Comparison of ENCODE assay signal across 20 cellular contexts in the genomic region with DNA sequence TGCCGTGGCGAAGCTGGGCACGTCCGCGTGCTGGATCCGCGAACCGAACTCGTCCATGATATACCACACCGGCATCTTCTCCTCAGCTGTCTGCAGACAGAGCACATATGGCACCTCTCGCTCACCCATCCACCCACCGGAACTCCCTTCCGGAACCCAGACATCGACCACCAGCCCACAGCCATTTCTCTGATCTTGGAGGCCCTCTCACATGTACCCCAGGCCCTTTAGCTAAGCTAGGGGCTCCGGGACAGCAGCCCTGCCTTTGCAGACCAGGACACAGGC. TPM values are rescaled to one million over a fixed set of nuclear protein-coding genes. Genes with fewer than 3 reads are reported as not detected.
DNase-seq lines count a peak whose midpoint lies in the region; ATAC-seq, FAIRE-seq and TF ChIP-seq lines count a peak whose summit lies in the region.
"Had no signal": no experiment of that assay in that cellular context is flagged by ENCODE, and none has a peak within 500 bp of the region (broad histone marks: within the 10 kb centered on the region; RNA-seq: fewer than 3 reads in every experiment).

No MANE protein-coding gene starts in this region.

- peak; percentile 51 for DNase-seq in Right ventricle myocardium inferior (ENCODE audit: missing footprints)
- no peak for DNase-seq in left cardiac atrium
- DNase-seq in K562 (ENCODE audit: extremely low read depth in 1 of 4, low spot score in 3 of 4), result no peak
- no peak for DNase-seq in neural crest cell (ENCODE audit: low read depth, low spot score)
- DNase-seq in Karpas-422, result no peak
- DNase-seq in NCI-H748 treated with DMSO at 0.1 percent for 48 hours (lab: John Stamatoyannopoulos, UW), result no peak
- DNase-seq: Caco-2; CD4-positive, CD25-positive, alpha-beta regulatory T cell; CD8-positive, alpha-beta T cell; DMS153; DND-41; GM23248; H7; HCEC 1CT had no signal

- H3K27ac ChIP-seq in K562 (ENCODE audit: extremely low read depth, low read depth, low read length) (no peak overlapping the region), Karpas-422 (ENCODE audit: low read length) (no peak overlapping the region)
- H3K27ac ChIP-seq: BLaER1, C4-2B, GM23248 had no signal

- H3K9ac ChIP-seq in K562 (ENCODE audit: insufficient read depth in 1 of 2, low read depth in 2 of 2, low read length in 2 of 2), result no peak overlapping the region
- H3K9ac ChIP-seq in Karpas-422 (ENCODE audit: low read length), result no peak overlapping the region
- H3K9ac ChIP-seq: BLaER1, GM23248 had no signal

- peaks cover 23 to 41% of the 10 kb centered on the region in 2 experiments; a peak in 4 of 5 replicates for H3K4me1 ChIP-seq in K562 (replicated peaks in 1 of 2; ENCODE audit: control insufficient read depth in 2 of 2, insufficient read depth in 2 of 2, low read length in 2 of 2)
- no peaks in the 10 kb centered on the region for H3K4me1 ChIP-seq in Karpas-422 (ENCODE audit: low read length)

- CTCF ChIA-PET in K562 (lab: Yijun Ruan, JAX; ENCODE audit: low intra/inter-chr PET ratio), result no interaction called here

- H2AFZ ChIP-seq in K562 (ENCODE audit: low read depth, low read length) (no peak overlapping the region), Karpas-422 (ENCODE audit: low read length) (no peak overlapping the region)
- H2AFZ ChIP-seq: GM23248 had no signal

- no peak for TF ChIP-seq EP300 in K562 (IDR thresholded peaks at IDR 0.05; ENCODE audit: low read length)

- TF ChIP-seq CTCF in K562 (IDR thresholded peaks at IDR 0.05 in 2 of 3, conservative IDR thresholded peaks at IDR 0.05 in 1 of 3; ENCODE audit: insufficient read depth in 2 of 3, low read depth in 1 of 3, low read length in 3 of 3) (no peak), neural crest cell (conservative IDR thresholded peaks at IDR 0.05) (no peak)

- TF ChIP-seq POLR2A in K562 (conservative IDR thresholded peaks at IDR 0.05), result no peak

- no peaks in the 10 kb centered on the region for H3K27me3 Mint-ChIP-seq in neural crest cell (ENCODE audit: low read depth)
- H3K27me3 Mint-ChIP-seq: B cell; CD4-positive, CD25-positive, alpha-beta regulatory T cell had no signal

- H3K4me3 ChIP-seq in K562 (no peak overlapping the region), Karpas-422 (ENCODE audit: low read length) (no peak overlapping the region)
- H3K4me3 ChIP-seq: BLaER1, GM23248 had no signal

- no peak for TF ChIP-seq RAD21 in K562 (CRISPR knock-in tag; conservative IDR thresholded peaks at IDR 0.05 in 1 of 2, IDR thresholded peaks at IDR 0.05 in 1 of 2)

- H3K4me2 ChIP-seq in K562 (ENCODE audit: insufficient read depth, low read length) (no peak overlapping the region), Karpas-422 (ENCODE audit: low read depth, low read length, poor library complexity, severe bottlenecking) (no peak overlapping the region)
- H3K4me2 ChIP-seq: BLaER1 had no signal

- in situ Hi-C loops in K562 (cut with MboI), result no loop called here

- no peaks in the 10 kb centered on the region for H3K27me3 ChIP-seq in K562 (ENCODE audit: control insufficient read depth in 2 of 2, insufficient read depth in 2 of 2, low read length in 2 of 2)
- no peaks in the 10 kb centered on the region for H3K27me3 ChIP-seq in Karpas-422 (ENCODE audit: low read length)
- H3K27me3 ChIP-seq: BLaER1 had no signal

- H3K27ac Mint-ChIP-seq in neural crest cell (ENCODE audit: unreplicated experiment), result no peak overlapping the region
- H3K27ac Mint-ChIP-seq: B cell; CD8-positive, alpha-beta T cell had no signal

- H3K36me3 ChIP-seq in K562 (ENCODE audit: control insufficient read depth, insufficient read depth, low read length), result peaks cover 71% of the 10 kb centered on the region
- H3K36me3 ChIP-seq in Karpas-422 (ENCODE audit: insufficient read depth, low read length), result peaks cover 34% of the 10 kb centered on the region

- no peaks in the 10 kb centered on the region for H3K9me2 ChIP-seq in Karpas-422 (replicated peaks; ENCODE audit: insufficient read depth, low read length)

- H4K20me1 ChIP-seq in K562 (replicated peaks; ENCODE audit: control insufficient read depth, insufficient read depth, low read length) (no peaks in the 10 kb centered on the region), Karpas-422 (ENCODE audit: insufficient read depth, low read depth, low read length) (no peaks in the 10 kb centered on the region)

- peaks cover 43% of the 10 kb centered on the region for H3K79me2 ChIP-seq in K562 (ENCODE audit: control insufficient read depth, insufficient read depth, low read length)
- peaks cover 29% of the 10 kb centered on the region for H3K79me2 ChIP-seq in Karpas-422 (ENCODE audit: low read length)

- 0 out of 2 replicates have a peak, but pooled peaks cover 2% of the 10 kb centered on the region for H3K9me3 ChIP-seq in K562 (replicated peaks; ENCODE audit: control insufficient read depth, insufficient read depth, low read depth, low read length)
- no peaks in the 10 kb centered on the region for H3K9me3 ChIP-seq in Karpas-422 (ENCODE audit: low read length)
- H3K9me3 ChIP-seq: BLaER1, Caco-2 had no signal

- POLR2A ChIA-PET in K562 (lab: Yijun Ruan, JAX), result interaction anchor here (1.8 kb wide), 1 partner anchor 10 kb away, joined by 7 read pairs; no protein-coding TSS in a partner anchor

- H3K4me1 Mint-ChIP-seq in neural crest cell, result peaks cover 7% of the 10 kb centered on the region

- WGBS in K562 (ENCODE audit: insufficient coverage, low coverage, missing lambda C conversion rate), result 100% methylated on average over 6 of the region's 15 CpGs

- no peaks in the 10 kb centered on the region for H3K9me1 ChIP-seq in K562 (ENCODE audit: control insufficient read depth, insufficient read depth, low read length)

- intact Hi-C loops in Right ventricle myocardium inferior (cut with DNase I) (no loop called here), left cardiac atrium (cut with DNase I) (loop anchor here in 1 of 2 donors (10.0 kb wide), 1 partner anchor 65 kb away; the partner anchor contains the start of gene BIK), K562 (cut with micrococcal nuclease) (no loop called here)

- peaks cover 6% of the 10 kb centered on the region for H3K36me3 Mint-ChIP-seq in neural crest cell (ENCODE audit: low read depth)

- no TSS peak for BruUV-seq in K562 (replicated peaks; lab: Mats Ljungman, UMichigan)

- FAIRE-seq in K562 (lab: Jason Lieb, UNC), result no peak
- FAIRE-seq: G401.6, GM19239, H1 had no signal

- peak overlapping the region; percentile 41 for H3K4me3 Mint-ChIP-seq in neural crest cell
- H3K4me3 Mint-ChIP-seq: B cell; CD8-positive, alpha-beta T cell had no signal

- no peaks in the 10 kb centered on the region for H3K9me3 Mint-ChIP-seq in neural crest cell
- H3K9me3 Mint-ChIP-seq: CD8-positive, alpha-beta T cell had no signal

- ATAC-seq in Right ventricle myocardium inferior (no peak), left cardiac atrium (no peak), K562 (no peak)
- ATAC-seq: CD8-positive, alpha-beta T cell had no signal

RNA-seq across cellular contexts. Expression of gene TTLL12, which starts 7.1 kb away (rescaled TPM):
- total RNA-seq in Right ventricle myocardium inferior (13.2 TPM), left cardiac atrium (10 to 100 TPM in 1 of 2 donors, 1 to 10 TPM in 1; 9.3 to 10.3 TPM), K562 (2014; rRNA removed) (110 and 158 TPM in 2 replicates), K562 (2014; rRNA removed; fragmentation: Illumina TruSeq; extraction: Trizol) (15.6 and 19.4 TPM in 2 replicates), K562 (2015; rRNA removed; fragmentation: Illumina TruSeq; extraction: Trizol) (43.0 and 46.7 TPM in 2 replicates), K562 (2021) (125 and 128 TPM in 2 replicates), neural crest cell (72.4 and 73.8 TPM in 2 replicates)
- total RNA-seq in K562 (2011; cell fraction: chromatin; rRNA removed; ENCODE audit: low replicate concordance), result 25.0 and 72.9 TPM in 2 replicates
- 53.6 and 60.0 TPM in 2 replicates for total RNA-seq in K562 (2011; cell fraction: nucleolus; rRNA removed)
- total RNA-seq in K562 (2011; cell fraction: nucleoplasm; rRNA removed), result 38.6 and 40.0 TPM in 2 replicates
- polyA plus RNA-seq in K562 (2011; rRNA removed) (34.1 and 51.4 TPM in 2 replicates), K562 (2014; fragmentation: Illumina TruSeq; extraction: Trizol) (70.4 and 136 TPM in 2 replicates), K562 (2014; fragmentation: Nextera tagmentation; extraction: Ambion mirVana) (1 to 10 TPM; 1.3 to 1.6 TPM), K562 (2014; rRNA removed) (75.2 and 82.3 TPM in 2 replicates)
- polyA plus RNA-seq in K562 (2011; cell fraction: cytosol; rRNA removed), result 41.6 and 126 TPM in 2 replicates
- 57.2 and 116 TPM in 2 replicates for polyA plus RNA-seq in K562 (2011; cell fraction: nucleus; rRNA removed)
- polyA plus RNA-seq in K562 (2012), result 74.1 and 75.9 TPM in 2 replicates
- polyA minus RNA-seq in K562 (2011; rRNA and poly(A)+ RNA removed), result 18.4 and 27.6 TPM in 2 replicates
- polyA minus RNA-seq in K562 (2011; cell fraction: cytosol; rRNA and poly(A)+ RNA removed), result 57.8 and 61.9 TPM in 2 replicates
- polyA minus RNA-seq in K562 (2011; cell fraction: nucleus; rRNA and poly(A)+ RNA removed), result 24.0 and 25.8 TPM in 2 replicates
- total RNA-seq in Karpas-422 (2014; rRNA removed; shearing (Covaris generic); ENCODE audit: low replicate concordance), result 31.2 and 53.0 TPM in 2 replicates

RNA-seq across cellular contexts. Expression of gene TSPO, which starts 28.5 kb away (rescaled TPM):
- 136 TPM for total RNA-seq in Right ventricle myocardium inferior
- 100 to 1,000 TPM in 1 of 2 donors, 10 to 100 TPM in 1; 96.2 to 147 TPM for total RNA-seq in left cardiac atrium
- 4.2 and 18.3 TPM in 2 replicates for total RNA-seq in K562 (2011; cell fraction: chromatin; rRNA removed; ENCODE audit: low replicate concordance)
- 30.4 and 33.7 TPM in 2 replicates for total RNA-seq in K562 (2011; cell fraction: nucleolus; rRNA removed)
- 12.2 and 13.5 TPM in 2 replicates for total RNA-seq in K562 (2011; cell fraction: nucleoplasm; rRNA removed)
- total RNA-seq in K562 (2014; rRNA removed), result 108 and 141 TPM in 2 replicates
- total RNA-seq in K562 (2014; rRNA removed; fragmentation: Illumina TruSeq; extraction: Trizol), result 6.0 and 7.2 TPM in 2 replicates
- total RNA-seq in K562 (2015; rRNA removed; fragmentation: Illumina TruSeq; extraction: Trizol), result 25.3 and 29.2 TPM in 2 replicates
- total RNA-seq in K562 (2021), result 81.7 and 82.4 TPM in 2 replicates
- polyA plus RNA-seq in K562 (2011; rRNA removed), result 29.0 and 49.9 TPM in 2 replicates
- polyA plus RNA-seq in K562 (2011; cell fraction: cytosol; rRNA removed), result 81.9 and 251 TPM in 2 replicates
- 42.5 and 50.8 TPM in 2 replicates for polyA plus RNA-seq in K562 (2011; cell fraction: nucleus; rRNA removed)
- 45.5 and 82.4 TPM in 2 replicates for polyA plus RNA-seq in K562 (2012)
- polyA plus RNA-seq in K562 (2014; fragmentation: Illumina TruSeq; extraction: Trizol), result 11.5 and 38.8 TPM in 2 replicates
- polyA plus RNA-seq in K562 (2014; fragmentation: Nextera tagmentation; extraction: Ambion mirVana), result 10 to 100 TPM in 1 of 2 experiments, 1 to 10 TPM in 1; 4.9 to 18.0 TPM
- 126 and 139 TPM in 2 replicates for polyA plus RNA-seq in K562 (2014; rRNA removed)
- polyA minus RNA-seq in K562 (2011; rRNA and poly(A)+ RNA removed), result 2.7 and 3.9 TPM in 2 replicates
- 15.2 and 30.7 TPM in 2 replicates for polyA minus RNA-seq in K562 (2011; cell fraction: cytosol; rRNA and poly(A)+ RNA removed)
- 7.3 and 7.7 TPM in 2 replicates for polyA minus RNA-seq in K562 (2011; cell fraction: nucleus; rRNA and poly(A)+ RNA removed)
- 11.1 and 12.3 TPM in 2 replicates for total RNA-seq in neural crest cell
- 0.54 and 3.8 TPM in 2 replicates for total RNA-seq in Karpas-422 (2014; rRNA removed; shearing (Covaris generic); ENCODE audit: low replicate concordance)

RNA-seq across cellular contexts. Expression of gene MCAT, which starts 36.7 kb away (rescaled TPM):
- total RNA-seq in Right ventricle myocardium inferior (15.5 TPM), left cardiac atrium (10 to 100 TPM; 10.4 to 12.7 TPM), K562 (2014; rRNA removed) (23.7 and 28.4 TPM in 2 replicates), K562 (2014; rRNA removed; fragmentation: Illumina TruSeq; extraction: Trizol) (8.1 and 9.6 TPM in 2 replicates), K562 (2015; rRNA removed; fragmentation: Illumina TruSeq; extraction: Trizol) (11.7 and 12.4 TPM in 2 replicates), K562 (2021) (26.3 and 27.8 TPM in 2 replicates), neural crest cell (25.7 and 26.5 TPM in 2 replicates)
- 25.0 and 49.3 TPM in 2 replicates for total RNA-seq in K562 (2011; cell fraction: chromatin; rRNA removed; ENCODE audit: low replicate concordance)
- total RNA-seq in K562 (2011; cell fraction: nucleolus; rRNA removed), result 30.9 and 31.7 TPM in 2 replicates
- total RNA-seq in K562 (2011; cell fraction: nucleoplasm; rRNA removed), result 31.2 and 31.8 TPM in 2 replicates
- polyA plus RNA-seq in K562 (2011; rRNA removed) (13.9 and 14.0 TPM in 2 replicates), K562 (2014; fragmentation: Illumina TruSeq; extraction: Trizol) (15.0 TPM in 2 replicates), K562 (2014; fragmentation: Nextera tagmentation; extraction: Ambion mirVana) (1 to 10 TPM; 3.3 to 4.6 TPM), K562 (2014; rRNA removed) (25.3 and 27.7 TPM in 2 replicates)
- polyA plus RNA-seq in K562 (2011; cell fraction: cytosol; rRNA removed), result 17.7 and 40.8 TPM in 2 replicates
- 13.2 and 14.3 TPM in 2 replicates for polyA plus RNA-seq in K562 (2011; cell fraction: nucleus; rRNA removed)
- polyA plus RNA-seq in K562 (2012), result 12.8 and 15.3 TPM in 2 replicates
- polyA minus RNA-seq in K562 (2011; rRNA and poly(A)+ RNA removed), result 15.7 and 17.6 TPM in 2 replicates
- polyA minus RNA-seq in K562 (2011; cell fraction: cytosol; rRNA and poly(A)+ RNA removed), result 9.4 and 11.2 TPM in 2 replicates
- 8.2 and 15.8 TPM in 2 replicates for polyA minus RNA-seq in K562 (2011; cell fraction: nucleus; rRNA and poly(A)+ RNA removed)
- total RNA-seq in Karpas-422 (2014; rRNA removed; shearing (Covaris generic); ENCODE audit: low replicate concordance), result 15.0 and 29.5 TPM in 2 replicates
